ENCODE assay signal across 25 cellular contexts in the genomic region with DNA sequence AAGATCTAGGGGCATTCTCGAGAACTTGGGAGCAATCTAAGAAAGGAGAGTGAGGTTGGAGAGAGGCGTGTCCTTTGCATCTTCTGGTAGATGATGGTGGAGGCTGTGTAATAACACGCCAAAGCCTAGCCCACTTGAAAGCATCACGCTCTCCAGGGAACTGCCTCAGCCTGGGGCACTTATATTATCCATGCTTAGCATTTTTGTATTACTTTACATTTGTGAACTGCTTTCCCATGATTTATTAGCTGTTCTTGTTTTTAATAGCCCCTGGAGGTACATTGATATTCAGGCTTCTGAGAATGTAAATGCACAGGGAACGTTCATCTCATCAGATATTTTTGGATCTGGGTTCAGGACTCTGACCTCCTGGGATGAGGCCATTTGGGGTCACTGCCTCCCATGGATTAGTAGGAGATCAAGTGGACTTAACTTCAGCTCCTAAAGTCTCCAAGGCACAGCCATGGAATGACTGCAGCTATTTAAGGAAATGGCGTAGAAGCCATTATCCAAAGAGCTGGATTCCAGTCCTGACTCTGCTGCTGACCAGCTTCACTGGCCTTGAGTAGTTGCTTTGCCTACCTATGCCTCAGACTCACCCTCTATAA.
DNase-seq lines count a peak whose midpoint lies in the region; ATAC-seq and TF ChIP-seq lines count a peak whose summit lies in the region.
"Had no signal": no experiment of that assay in that cellular context is flagged by ENCODE, and none has a peak within 500 bp of the region (broad histone marks: within the 10 kb centered on the region; RNA-seq: fewer than 3 reads in every experiment).

No MANE protein-coding gene starts in this region.

- TF ChIP-seq POLR2A in esophagus muscularis mucosa (IDR thresholded peaks at IDR 0.05; ENCODE audit: low read depth): no peak

- WGBS in esophagus muscularis mucosa: 76% methylated on average over 6 of the region's 6 CpGs
- 57 to 60% methylated on average over 6 of the region's 6 CpGs for WGBS in aorta, 2 donors

- H3K4me3 ChIP-seq in left ventricle myocardium inferior: no peak overlapping the region
- H3K4me3 ChIP-seq in esophagus muscularis mucosa: no peak overlapping the region
- no peak overlapping the region for H3K4me3 ChIP-seq in rectal smooth muscle tissue (ENCODE audit: low read length)
- H3K4me3 ChIP-seq in aorta (ENCODE audit: low read length in 2 of 2): no peak overlapping the region
- H3K4me3 ChIP-seq in naive thymus-derived CD4-positive, alpha-beta T cell (ENCODE audit: low read length): no peak overlapping the region
- H3K4me3 ChIP-seq: A549, GM12878, right lobe of liver, upper lobe of right lung had no signal

- CTCF ChIA-PET in naive thymus-derived CD4-positive, alpha-beta T cell (lab: Charles Lee): interaction anchor here (2.0 kb wide), 1 partner anchor 538 kb away, joined by 8 read pairs; no protein-coding TSS in a partner anchor

- no peak overlapping the region for H3K27ac Mint-ChIP-seq in naive thymus-derived CD4-positive, alpha-beta T cell
- H3K27ac Mint-ChIP-seq: B cell, memory B cell had no signal

- DNase-seq in left ventricle myocardium inferior (no peak), left ventricle myocardium superior (no peak), esophagus muscularis mucosa (ENCODE audit: extremely low spot score) (no peak), aorta (no peak), DMS 273 treated with DMSO at 0.1 percent for 48 hours (lab: John Stamatoyannopoulos, UW) (no peak), posterior vena cava (ENCODE audit: low spot score) (no peak)
- DNase-seq in naive thymus-derived CD4-positive, alpha-beta T cell: no peak
- DNase-seq: activated CD4-positive, alpha-beta T cell treated with anti-CD3 and anti-CD28 coated beads for 4 hours; activated naive CD4-positive, alpha-beta T cell treated with Interleukin-2 at 50 U/mL for 16 hours; activated T-cell treated with anti-CD3 and anti-CD28 coated beads, Interleukin-2, amount 50 U/mL, for 72 hours; cortex of kidney; glutamatergic neuron; Kasumi-1; MV-4-11; natural killer cell; NCI-H1694; right lobe of liver; stimulated activated naive CD8-positive, alpha-beta T cell treated with anti-CD3 and anti-CD28 coated beads, Interleukin-15, amount 100 ng/mL, for 72 hours; T-helper 2 cell; upper lobe of right lung had no signal

- H3K27ac ChIP-seq in left ventricle myocardium inferior (replicated peaks) (peak overlapping the region; percentile 37), esophagus muscularis mucosa (replicated peaks in 1 of 4) (peak overlapping the region; percentile 90 to 98 (median 93)), rectal smooth muscle tissue (ENCODE audit: low read depth, low read length) (peak overlapping the region; percentile 59), aorta (ENCODE audit: low read depth in 1 of 2, low read length in 2 of 2) (peak overlapping the region; percentile 45 to 48)
- H3K27ac ChIP-seq in naive thymus-derived CD4-positive, alpha-beta T cell (ENCODE audit: low read depth, low read length): no peak overlapping the region
- H3K27ac ChIP-seq: right lobe of liver, upper lobe of right lung had no signal

- H3K36me3 ChIP-seq in left ventricle myocardium inferior (no peaks in the 10 kb centered on the region), esophagus muscularis mucosa (peaks cover 0 to 17% (median 0%) of the 10 kb centered on the region in 4 donors), rectal smooth muscle tissue (ENCODE audit: control insufficient read depth, insufficient read depth, low read length) (no peaks in the 10 kb centered on the region), aorta (ENCODE audit: control insufficient read depth in 1 of 2, insufficient read depth in 2 of 2, low read length in 1 of 2) (peaks cover 0 to 2% of the 10 kb centered on the region in 2 donors)
- no peaks in the 10 kb centered on the region for H3K36me3 ChIP-seq in naive thymus-derived CD4-positive, alpha-beta T cell (ENCODE audit: control insufficient read depth in 2 of 3, insufficient read depth in 3 of 3, low read length in 3 of 3)
- H3K36me3 ChIP-seq: right lobe of liver, upper lobe of right lung had no signal

- no peaks in the 10 kb centered on the region for H3K27me3 ChIP-seq in left ventricle myocardium inferior (ENCODE audit: low read depth)
- no peaks in the 10 kb centered on the region for H3K27me3 ChIP-seq in esophagus muscularis mucosa
- H3K27me3 ChIP-seq in rectal smooth muscle tissue (ENCODE audit: control insufficient read depth, insufficient read depth, low read length): no peaks in the 10 kb centered on the region
- H3K27me3 ChIP-seq in aorta (ENCODE audit: control insufficient read depth in 1 of 2, insufficient read depth in 2 of 2, low read length in 1 of 2): no peaks in the 10 kb centered on the region
- H3K27me3 ChIP-seq in naive thymus-derived CD4-positive, alpha-beta T cell (ENCODE audit: control insufficient read depth in 2 of 2, insufficient read depth in 2 of 2, low read length in 2 of 2): no peaks in the 10 kb centered on the region
- H3K27me3 ChIP-seq: right lobe of liver, upper lobe of right lung had no signal

- H3K9me3 ChIP-seq in left ventricle myocardium inferior (replicated peaks): no peaks in the 10 kb centered on the region
- no peaks in the 10 kb centered on the region for H3K9me3 ChIP-seq in esophagus muscularis mucosa
- H3K9me3 ChIP-seq in aorta (ENCODE audit: control insufficient read depth, low read length): no peaks in the 10 kb centered on the region
- H3K9me3 ChIP-seq in naive thymus-derived CD4-positive, alpha-beta T cell (ENCODE audit: control insufficient read depth in 2 of 3, low read length in 3 of 3): no peaks in the 10 kb centered on the region
- H3K9me3 ChIP-seq: A549, right lobe of liver, upper lobe of right lung had no signal

- H3K9me3 Mint-ChIP-seq in naive thymus-derived CD4-positive, alpha-beta T cell: no peaks in the 10 kb centered on the region
- H3K9me3 Mint-ChIP-seq: activated T-cell treated with anti-CD3 and anti-CD28 coated beads, Interleukin-2, amount 50 U/mL, for 72 hours; memory B cell; natural killer cell; stimulated activated naive CD8-positive, alpha-beta T cell treated with anti-CD3 and anti-CD28 coated beads, Interleukin-15, amount 100 ng/mL, for 72 hours had no signal

- intact Hi-C loops in left ventricle myocardium inferior (cut with micrococcal nuclease): no loop called here
- intact Hi-C loops in left ventricle myocardium superior (cut with micrococcal nuclease): no loop called here
- intact Hi-C loops in esophagus muscularis mucosa (cut with DNase I): loop anchor here (10.0 kb wide), 1 partner anchor 676 kb away; no protein-coding TSS in a partner anchor
- intact Hi-C loops in aorta (cut with DNase I): no loop called here
- intact Hi-C loops in naive thymus-derived CD4-positive, alpha-beta T cell (cut with micrococcal nuclease): loop anchor here (1.0 kb wide), 1 partner anchor 537 kb away; no protein-coding TSS in a partner anchor
- intact Hi-C loops in posterior vena cava (cut with DNase I): no loop called here

- no peak overlapping the region for H3K4me3 Mint-ChIP-seq in naive thymus-derived CD4-positive, alpha-beta T cell
- H3K4me3 Mint-ChIP-seq: activated T-cell treated with anti-CD3 and anti-CD28 coated beads, Interleukin-2, amount 50 U/mL, for 72 hours; B cell; memory B cell; natural killer cell; stimulated activated naive CD8-positive, alpha-beta T cell treated with anti-CD3 and anti-CD28 coated beads, Interleukin-15, amount 100 ng/mL, for 72 hours had no signal

- no peak overlapping the region for H3K9ac ChIP-seq in rectal smooth muscle tissue (ENCODE audit: low read length)

- no peak for TF ChIP-seq CTCF in left ventricle myocardium inferior (IDR thresholded peaks at IDR 0.05; ENCODE audit: borderline replicate concordance)
- TF ChIP-seq CTCF in esophagus muscularis mucosa (IDR thresholded peaks at IDR 0.05): no peak

- no peak for TF ChIP-seq EP300 in esophagus muscularis mucosa (IDR thresholded peaks at IDR 0.05)

- H3K4me1 Mint-ChIP-seq in naive thymus-derived CD4-positive, alpha-beta T cell: peaks cover 5 to 27% (median 15%) of the 10 kb centered on the region in 7 donors

- H3K36me3 Mint-ChIP-seq in naive thymus-derived CD4-positive, alpha-beta T cell: peaks cover 0 to 15% (median 9%) of the 10 kb centered on the region in 5 donors
- H3K36me3 Mint-ChIP-seq: natural killer cell had no signal

- ATAC-seq in left ventricle myocardium superior (no peak), aorta (ENCODE audit: low FRiP score) (no peak)
- no peak for ATAC-seq in naive thymus-derived CD4-positive, alpha-beta T cell
- ATAC-seq: A549; GM12878; natural killer cell; right lobe of liver; stimulated activated naive CD8-positive, alpha-beta T cell treated with anti-CD3 and anti-CD28 coated beads, Interleukin-15, amount 100 ng/mL, for 72 hours; upper lobe of right lung had no signal

- POLR2A ChIA-PET in naive thymus-derived CD4-positive, alpha-beta T cell (lab: Charles Lee): interaction anchor here (1.0 kb wide), 1 partner anchor 30 kb away, joined by 3 read pairs; no protein-coding TSS in a partner anchor

- H3K4me1 ChIP-seq in left ventricle myocardium inferior (peaks cover 66% of the 10 kb centered on the region), esophagus muscularis mucosa (peaks cover 68 to 100% (median 99%) of the 10 kb centered on the region in 4 donors), rectal smooth muscle tissue (ENCODE audit: control insufficient read depth, insufficient read depth, low read length) (peaks cover 45% of the 10 kb centered on the region), aorta (ENCODE audit: control insufficient read depth in 1 of 2, insufficient read depth in 2 of 2, low read length in 2 of 2) (peaks cover 14 to 18% of the 10 kb centered on the region in 2 donors)
- no peaks in the 10 kb centered on the region for H3K4me1 ChIP-seq in naive thymus-derived CD4-positive, alpha-beta T cell (ENCODE audit: control insufficient read depth in 2 of 2, insufficient read depth in 2 of 2, low read length in 2 of 2)

- H3K27me3 Mint-ChIP-seq in naive thymus-derived CD4-positive, alpha-beta T cell: no peaks in the 10 kb centered on the region
- H3K27me3 Mint-ChIP-seq: B cell; memory B cell; stimulated activated naive CD8-positive, alpha-beta T cell treated with anti-CD3 and anti-CD28 coated beads, Interleukin-15, amount 100 ng/mL, for 72 hours had no signal

Comparison
In these comparisons a context has a peak if more than half of its experiments do, and no peak if none do; other contexts are left out.
1. intact Hi-C loops: an anchor here in esophagus muscularis mucosa (10.0 kb wide) and naive thymus-derived CD4-positive, alpha-beta T cell (1.0 kb wide); none called in left ventricle myocardium inferior, left ventricle myocardium superior, aorta and posterior vena cava.